ENCODE assay signal across 6 cellular contexts in the genomic region with DNA sequence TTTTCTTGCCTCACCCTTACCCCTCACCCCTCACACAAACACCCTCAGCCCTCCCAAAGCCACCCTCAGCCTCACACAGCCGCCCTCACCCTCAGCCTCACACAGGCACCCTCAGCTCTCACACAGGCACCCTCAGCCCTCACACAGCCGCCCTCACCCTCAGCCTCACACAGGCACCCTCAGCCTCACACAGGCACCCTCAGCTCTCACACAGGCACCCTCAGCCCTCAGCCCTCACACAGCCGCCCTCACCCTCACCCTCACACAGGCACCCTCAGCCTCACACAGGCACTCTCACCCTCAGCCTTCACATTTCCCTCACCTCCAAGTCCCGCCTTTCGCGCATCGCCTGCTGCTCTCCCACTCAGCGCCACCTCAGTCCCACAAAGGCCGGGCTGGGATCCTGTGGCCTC.
DNase-seq lines count a peak whose midpoint lies in the region; TF ChIP-seq lines count a peak whose summit lies in the region.

No MANE protein-coding gene starts in this region.

- DNase-seq in HL-60 (ENCODE audit: low read depth in 1 of 2, low spot score in 1 of 2) (no peak), retinal pigment epithelial cell (ENCODE audit: low read depth) (no peak), medulla oblongata (ENCODE audit: extremely low spot score) (no peak), GM03348 (ENCODE audit: low spot score) (no peak), HCEC 1CT (no peak)
- DNase-seq in effector memory CD4-positive, alpha-beta T cell, result no peak

- TF ChIP-seq CTCF in HL-60 (IDR thresholded peaks at IDR 0.05; ENCODE audit: insufficient read depth, low read length) (no peak), retinal pigment epithelial cell (conservative IDR thresholded peaks at IDR 0.05; ENCODE audit: low read depth, low read length) (no peak)

- H3K4me3 ChIP-seq in HL-60 (replicated peaks; ENCODE audit: insufficient read depth, low read length) (peak overlapping the region; percentile 54), retinal pigment epithelial cell (ENCODE audit: low read length) (peak overlapping the region; percentile 96)
- peak overlapping the region; percentile 93 for H3K4me3 ChIP-seq in effector memory CD4-positive, alpha-beta T cell (ENCODE audit: insufficient read depth, low read depth, low read length, poor library complexity, severe bottlenecking)

- no peaks in the 10 kb centered on the region for H3K36me3 ChIP-seq in effector memory CD4-positive, alpha-beta T cell (ENCODE audit: control insufficient read depth, insufficient read depth, low read length)

- no peaks in the 10 kb centered on the region for H3K9me3 ChIP-seq in effector memory CD4-positive, alpha-beta T cell (ENCODE audit: control insufficient read depth, low read length)

- no peaks in the 10 kb centered on the region for H3K27me3 ChIP-seq in HL-60 (ENCODE audit: insufficient read depth, poor library complexity, severe bottlenecking)
- H3K27me3 ChIP-seq in effector memory CD4-positive, alpha-beta T cell (replicated peaks; ENCODE audit: control insufficient read depth, insufficient read depth, low read length, poor library complexity, severe bottlenecking), result no peaks in the 10 kb centered on the region

- peaks cover 17% of the 10 kb centered on the region for H3K4me1 ChIP-seq in effector memory CD4-positive, alpha-beta T cell (ENCODE audit: control insufficient read depth, insufficient read depth, low read length, poor library complexity, severe bottlenecking)

- peak overlapping the region; percentile 83 for H3K27ac ChIP-seq in HL-60 (replicated peaks)
- H3K27ac ChIP-seq in effector memory CD4-positive, alpha-beta T cell (ENCODE audit: insufficient read depth, low read length, poor library complexity, severe bottlenecking), result peak overlapping the region; percentile 65
